In genomic region chr20:62950741-62951140, GRCh38 we compare ENCODE assay signal across 22 cellular contexts. TPM values are rescaled to one million over a fixed set of nuclear protein-coding genes. Genes with fewer than 3 reads are reported as not detected.
DNase-seq lines count a peak whose midpoint lies in the region; ATAC-seq and TF ChIP-seq lines count a peak whose summit lies in the region.
"Had no signal": no experiment of that assay in that cellular context is flagged by ENCODE, and none has a peak within 500 bp of the region (broad histone marks: within the 10 kb centered on the region; RNA-seq: fewer than 3 reads in every experiment).

No MANE protein-coding gene starts in this region.

- BruUV-seq in Caco-2 (replicated peaks; lab: Mats Ljungman, UMichigan): no TSS peak

- H2AFZ ChIP-seq in osteoblast (ENCODE audit: low read length): no peak overlapping the region

- H3K4me3 Mint-ChIP-seq in CD14-positive monocyte (peak overlapping the region in 1 of 2 donors; percentile 20), Caco-2 (ENCODE audit: unreplicated experiment) (no peak overlapping the region)
- no peak overlapping the region for H3K4me3 Mint-ChIP-seq in dendritic cell treated with granulocyte-macrophage colony-stimulating factor and Interleukin-4, amounts not matched to agents 40 ng/mL and 50 ng/mL, for 4 days

- H4K20me1 ChIP-seq in osteoblast (ENCODE audit: insufficient read depth, low read length): peaks cover 14% of the 10 kb centered on the region

- POLR2A ChIA-PET in Caco-2 (lab: Charles Lee): interaction anchor here (1.2 kb wide), 1 partner anchor 13 kb away, joined by 9 read pairs; the partner anchor contains the start of gene GID8

- H3K4me3 ChIP-seq in Caco-2 (ENCODE audit: low read depth, low read length) (no peak overlapping the region), osteoblast (ENCODE audit: insufficient read depth, low read length) (no peak overlapping the region)
- H3K4me3 ChIP-seq: MG63, SJCRH30 had no signal

- no peak overlapping the region for H3K4me2 ChIP-seq in osteoblast (ENCODE audit: insufficient read depth, low read length)

- H3K27me3 Mint-ChIP-seq in CD14-positive monocyte (ENCODE audit: low read depth in 3 of 3) (no peaks in the 10 kb centered on the region), Caco-2 (ENCODE audit: insufficient read depth, unreplicated experiment) (no peaks in the 10 kb centered on the region)
- no peaks in the 10 kb centered on the region for H3K27me3 Mint-ChIP-seq in dendritic cell treated with granulocyte-macrophage colony-stimulating factor and Interleukin-4, amounts not matched to agents 40 ng/mL and 50 ng/mL, for 4 days

- intact Hi-C loops in CD14-positive monocyte (cut with micrococcal nuclease) (no loop called here), Caco-2 (cut with micrococcal nuclease; ENCODE audit: unreplicated experiment) (no loop called here)
- intact Hi-C loops in dendritic cell treated with granulocyte-macrophage colony-stimulating factor and Interleukin-4, amounts not matched to agents 40 ng/mL and 50 ng/mL, for 4 days (cut with micrococcal nuclease): loop anchor here (5.0 kb wide), 1 partner anchor 88 kb away; the partner anchor contains the start of gene TCFL5

- H3K27ac Mint-ChIP-seq in CD14-positive monocyte: peak overlapping the region in 1 of 7 donors; percentile 31
- H3K27ac Mint-ChIP-seq in Caco-2 (ENCODE audit: unreplicated experiment): peak overlapping the region; percentile 93
- peak overlapping the region; percentile 88 for H3K27ac Mint-ChIP-seq in dendritic cell treated with granulocyte-macrophage colony-stimulating factor and Interleukin-4, amounts not matched to agents 40 ng/mL and 50 ng/mL, for 4 days

- H3K27me3 ChIP-seq in Caco-2 (replicated peaks; ENCODE audit: control insufficient read depth, insufficient read depth, low read length) (no peaks in the 10 kb centered on the region), osteoblast (ENCODE audit: insufficient read depth, low read length) (no peaks in the 10 kb centered on the region)
- H3K27me3 ChIP-seq: MG63, SJCRH30 had no signal

- ATAC-seq in GM19328 (IDR thresholded peaks at IDR 0.05; ENCODE audit: unreplicated experiment): no peak
- ATAC-seq: SK-N-SH treated with all-trans-retinoic acid at 6 μM for 48 hours had no signal

- H3K4me1 ChIP-seq in Caco-2: peaks cover 39% of the 10 kb centered on the region
- H3K4me1 ChIP-seq in osteoblast (ENCODE audit: insufficient read depth, low read length): peaks cover 21% of the 10 kb centered on the region

- H3K27ac ChIP-seq in osteoblast (ENCODE audit: low read depth, low read length): no peak overlapping the region
- H3K27ac ChIP-seq: C4-2B, SJCRH30 had no signal

- TF ChIP-seq CTCF in CD14-positive monocyte (IDR thresholded peaks at IDR 0.05): no peak
- TF ChIP-seq CTCF in Caco-2 (IDR thresholded peaks at IDR 0.05; ENCODE audit: insufficient read depth in 1 of 2, low read depth in 1 of 2, low read length in 1 of 2, severe bottlenecking in 1 of 2, unreplicated experiment in 1 of 2): no peak
- no peak for TF ChIP-seq CTCF in osteoblast (IDR thresholded peaks at IDR 0.05; ENCODE audit: extremely low read depth, low read depth, low read length)

- DNase-seq in CD14-positive monocyte (ENCODE audit: low spot score) (peak; percentile 32), Caco-2 (no peak), osteoblast (ENCODE audit: insufficient read length, low spot score, missing footprints) (peak; percentile 35), MV-4-11 (lab: John Stamatoyannopoulos, UW) (no peak)
- DNase-seq in NK-92 treated with Interleukin-12 subunit alpha and Interleukin-12 subunit beta, amount 100 ng/mL, for 24 hours (lab: John Stamatoyannopoulos, UW): no peak
- DNase-seq: KBM-7, MG63, NCI-H1048, NCI-H1417, NCI-H1694, NCI-H2029 treated with DMSO at 0.1 percent for 48 hours, NCI-H2227 treated with DMSO at 0.1 percent for 48 hours, NCI-H510A, NCI-H69, SJCRH30 had no signal

- H3K9me3 ChIP-seq in Caco-2 (no peaks in the 10 kb centered on the region), osteoblast (ENCODE audit: low read depth, low read length) (no peaks in the 10 kb centered on the region)
- H3K9me3 ChIP-seq: MG63, SJCRH30 had no signal

- CTCF ChIA-PET in Caco-2 (lab: Charles Lee): no interaction called here

- H3K36me3 ChIP-seq in Caco-2 (ENCODE audit: control insufficient read depth, insufficient read depth, low read length) (peaks cover 18% of the 10 kb centered on the region), osteoblast (ENCODE audit: insufficient read depth, low read length) (peaks cover 48% of the 10 kb centered on the region)

- H3K79me2 ChIP-seq in osteoblast (ENCODE audit: insufficient read depth, low read length): peaks cover 53% of the 10 kb centered on the region

- H3K9me3 Mint-ChIP-seq in CD14-positive monocyte (peaks cover 3 to 12% (median 6%) of the 10 kb centered on the region in 7 donors), Caco-2 (ENCODE audit: unreplicated experiment) (peaks cover 14% of the 10 kb centered on the region)
- H3K9me3 Mint-ChIP-seq in dendritic cell treated with granulocyte-macrophage colony-stimulating factor and Interleukin-4, amounts not matched to agents 40 ng/mL and 50 ng/mL, for 4 days: peaks cover 9% of the 10 kb centered on the region

- H3K4me1 Mint-ChIP-seq in CD14-positive monocyte (peaks cover 37% of the 10 kb centered on the region), Caco-2 (ENCODE audit: low read depth, unreplicated experiment) (peaks cover 23% of the 10 kb centered on the region)
- H3K4me1 Mint-ChIP-seq in dendritic cell treated with granulocyte-macrophage colony-stimulating factor and Interleukin-4, amounts not matched to agents 40 ng/mL and 50 ng/mL, for 4 days (ENCODE audit: low read depth): peaks cover 58% of the 10 kb centered on the region

- H3K36me3 Mint-ChIP-seq in CD14-positive monocyte (peaks cover 41 to 43% of the 10 kb centered on the region in 2 donors), Caco-2 (ENCODE audit: insufficient read depth, unreplicated experiment) (peaks cover 88% of the 10 kb centered on the region)
- peaks cover 54% of the 10 kb centered on the region for H3K36me3 Mint-ChIP-seq in dendritic cell treated with granulocyte-macrophage colony-stimulating factor and Interleukin-4, amounts not matched to agents 40 ng/mL and 50 ng/mL, for 4 days (ENCODE audit: low read depth)

RNA-seq across cellular contexts. Expression of gene SLC17A9, which starts 1.8 kb away (rescaled TPM):
- polyA plus RNA-seq in CD14-positive monocyte: under 1 TPM; 0.81 to 0.82 TPM
- total RNA-seq in Caco-2 (2022) (64.7 and 77.4 TPM in 2 replicates), osteoblast (5.6 and 6.5 TPM in 2 replicates)
- total RNA-seq: HT1080, LHCN-M2 had no signal

RNA-seq across cellular contexts. Expression of gene GID8, which starts 12.8 kb away (rescaled TPM):
- polyA plus RNA-seq in CD14-positive monocyte: 10 to 100 TPM; 12.4 to 12.7 TPM
- total RNA-seq in Caco-2 (2022): 129 and 133 TPM in 2 replicates
- total RNA-seq in osteoblast: 34.4 and 37.1 TPM in 2 replicates

RNA-seq across cellular contexts. Expression of gene DIDO1, which starts 24.4 kb away (rescaled TPM):
- 10 to 100 TPM in 1 of 2 donors, 1 to 10 TPM in 1; 8.5 to 12.9 TPM for polyA plus RNA-seq in CD14-positive monocyte
- 120 and 122 TPM in 2 replicates for total RNA-seq in Caco-2 (2022)
- total RNA-seq in osteoblast: 44.8 and 46.3 TPM in 2 replicates

RNA-seq across cellular contexts. Expression of gene BHLHE23, which starts 56.0 kb away (rescaled TPM):
- polyA plus RNA-seq in CD14-positive monocyte: not detected
- total RNA-seq in Caco-2 (2022) (0.49 and 0.95 TPM in 2 replicates), osteoblast (not detected in 2 replicates)
- total RNA-seq: A673, HT1080, LHCN-M2, SJCRH30 had no signal

Comparison
In these comparisons a context has a peak if more than half of its experiments do, and no peak if none do; other contexts are left out.
1. DNase-seq: peak in CD14-positive monocyte (single experiment) and osteoblast (single experiment); none in Caco-2 (0 of 2), MV-4-11 (single experiment) and NK-92 treated with Interleukin-12 subunit alpha and Interleukin-12 subunit beta, amount 100 ng/mL, for 24 hours (single experiment).